Comparison of ENCODE assay signal across 8 cellular contexts in genomic region chr12:107515446-107515958, GRCh38.
DNase-seq lines count a peak whose midpoint lies in the region; ATAC-seq, FAIRE-seq and TF ChIP-seq lines count a peak whose summit lies in the region.

No MANE protein-coding gene starts in this region.

- 46 to 66% methylated on average over 2 of the region's 2 CpGs for WGBS in pancreas, 2 donors

- H3K4me1 ChIP-seq in OCI-LY7 (ENCODE audit: insufficient read depth, low read length, poor library complexity, severe bottlenecking) (no peaks in the 10 kb centered on the region), pancreas (no peaks in the 10 kb centered on the region)

- ATAC-seq in pancreas (peak in 3 of 4 donors; percentile 61 to 85 (median 67)), HG02884 (IDR thresholded peaks at IDR 0.05; ENCODE audit: unreplicated experiment) (no peak), HG02852 (IDR thresholded peaks at IDR 0.05; ENCODE audit: unreplicated experiment) (no peak), HG03045 (IDR thresholded peaks at IDR 0.05; ENCODE audit: unreplicated experiment) (no peak)

- no TSS peak for BruUV-seq in OCI-LY7 (replicated peaks; lab: Mats Ljungman, UMichigan)

- no peaks in the 10 kb centered on the region for H4K20me1 ChIP-seq in OCI-LY7 (ENCODE audit: insufficient read depth, low read length)

- intact Hi-C loops in OCI-LY7 (cut with micrococcal nuclease; ENCODE audit: unreplicated experiment): no loop called here
- intact Hi-C loops in pancreas (cut with DNase I): no loop called here

- peak; percentile 54 for DNase-seq in NCI-H82 (lab: John Stamatoyannopoulos, UW)
- no peak for DNase-seq in NCI-H82 treated with DMSO at 0.1 percent for 48 hours (lab: John Stamatoyannopoulos, UW; ENCODE audit: unreplicated experiment)
- DNase-seq in OCI-LY7 (ENCODE audit: low spot score): no peak
- peak; percentile 85 for DNase-seq in dermis blood vessel endothelial cell
- DNase-seq in pancreas: peak in 1 of 6 donors; percentile 11

- H3K79me2 ChIP-seq in OCI-LY7 (ENCODE audit: insufficient read depth, low read depth, low read length): no peaks in the 10 kb centered on the region

- no peak overlapping the region for H3K27ac ChIP-seq in OCI-LY7 (ENCODE audit: low read depth, low read length, poor library complexity, severe bottlenecking)
- H3K27ac ChIP-seq in pancreas: no peak overlapping the region

- H3K9me3 ChIP-seq in OCI-LY7 (ENCODE audit: low read length) (no peaks in the 10 kb centered on the region), pancreas (no peaks in the 10 kb centered on the region)

- H3K9me2 ChIP-seq in OCI-LY7 (ENCODE audit: insufficient read depth, low read length): no peaks in the 10 kb centered on the region

- no peaks in the 10 kb centered on the region for H3K27me3 ChIP-seq in pancreas

- peak overlapping the region; percentile 50; the same call in 1 of the 2 replicates for H2AFZ ChIP-seq in OCI-LY7 (ENCODE audit: low read length)

- H3K4me2 ChIP-seq in OCI-LY7 (ENCODE audit: low read length): no peak overlapping the region

- H3K4me3 ChIP-seq in OCI-LY7 (ENCODE audit: low read depth, low read length, poor library complexity, severe bottlenecking) (no peak overlapping the region), pancreas (no peak overlapping the region)

- FAIRE-seq in pancreas (lab: Jason Lieb, UNC): no peak

- TF ChIP-seq CTCF in OCI-LY7 (conservative IDR thresholded peaks at IDR 0.05; ENCODE audit: low read length): no peak
- no peak for TF ChIP-seq CTCF in pancreas (IDR thresholded peaks at IDR 0.05)

- CTCF ChIA-PET in OCI-LY7 (lab: Charles Lee; ENCODE audit: unreplicated experiment): no interaction called here

- no peaks in the 10 kb centered on the region for H3K36me3 ChIP-seq in OCI-LY7 (ENCODE audit: insufficient read depth, low read length)
- H3K36me3 ChIP-seq in pancreas: no peaks in the 10 kb centered on the region

- POLR2A ChIA-PET in OCI-LY7 (lab: Charles Lee): no interaction called here

Comparison
In these comparisons a context has a peak if more than half of its experiments do, and no peak if none do; other contexts are left out.
1. DNase-seq: peak in NCI-H82 (single experiment) and dermis blood vessel endothelial cell (single experiment); none in NCI-H82 treated with DMSO at 0.1 percent for 48 hours (single experiment) and OCI-LY7 (single experiment).
2. ATAC-seq: peak in pancreas (3 of 4); none in HG02884 (single experiment), HG02852 (single experiment) and HG03045 (single experiment).